Comparison of ENCODE assay signal across 10 cellular contexts in genomic region chr11:35420371-35420770, GRCh38. TPM values are rescaled to one million over a fixed set of nuclear protein-coding genes. Genes with fewer than 3 reads are reported as not detected.
A peak's percentile ranks its signal among the peaks of the same experiment; 100 is the strongest.
DNase-seq lines count a peak whose midpoint lies in the region; ATAC-seq and TF ChIP-seq lines count a peak whose summit lies in the region.
"Had no signal": no experiment of that assay in that cellular context is flagged by ENCODE, and none has a peak within 500 bp of the region (broad histone marks: within the 10 kb centered on the region; RNA-seq: fewer than 3 reads in every experiment).

No MANE protein-coding gene starts in this region.

- peak overlapping the region; percentile 66 for H3K4me3 Mint-ChIP-seq in stimulated activated naive CD8-positive, alpha-beta T cell treated with anti-CD3 and anti-CD28 coated beads, Interleukin-15, Interleukin-2, amounts not matched to agents 100 ng/mL and 50 ng/mL, for 24 hours
- H3K4me3 Mint-ChIP-seq in naive thymus-derived CD4-positive, alpha-beta T cell, result peak overlapping the region in 9 of 10 donors; percentile 29 to 89 (median 67)

- no peaks in the 10 kb centered on the region for H3K36me3 Mint-ChIP-seq in stimulated activated naive CD8-positive, alpha-beta T cell treated with anti-CD3 and anti-CD28 coated beads, Interleukin-15, Interleukin-2, amounts not matched to agents 100 ng/mL and 50 ng/mL, for 24 hours (ENCODE audit: low read depth)
- peaks cover 0 to 4% (median 0%) of the 10 kb centered on the region in 5 donors for H3K36me3 Mint-ChIP-seq in naive thymus-derived CD4-positive, alpha-beta T cell

- H3K4me1 ChIP-seq in naive thymus-derived CD4-positive, alpha-beta T cell (ENCODE audit: control insufficient read depth in 2 of 2, insufficient read depth in 2 of 2, low read length in 2 of 2), result no peaks in the 10 kb centered on the region
- H3K4me1 ChIP-seq in foreskin keratinocyte (no peaks in the 10 kb centered on the region), testis (peaks cover 4% of the 10 kb centered on the region)

- H3K27me3 Mint-ChIP-seq in stimulated activated naive CD8-positive, alpha-beta T cell treated with anti-CD3 and anti-CD28 coated beads, Interleukin-15, Interleukin-2, amounts not matched to agents 100 ng/mL and 50 ng/mL, for 24 hours, result peaks cover 80% of the 10 kb centered on the region
- H3K27me3 Mint-ChIP-seq in naive thymus-derived CD4-positive, alpha-beta T cell, result peaks cover 78 to 88% (median 80%) of the 10 kb centered on the region in 5 donors

- intact Hi-C loops in naive thymus-derived CD4-positive, alpha-beta T cell (cut with micrococcal nuclease), result no loop called here
- intact Hi-C loops in testis (cut with DNase I; ENCODE audit: low total_unique reads), result no loop called here

- no peaks in the 10 kb centered on the region for H3K9me3 ChIP-seq in naive thymus-derived CD4-positive, alpha-beta T cell (ENCODE audit: control insufficient read depth in 2 of 3, low read length in 3 of 3)
- no peaks in the 10 kb centered on the region for H3K9me3 ChIP-seq in testis

- POLR2A ChIA-PET in naive thymus-derived CD4-positive, alpha-beta T cell (lab: Charles Lee), result no interaction called here

- H3K36me3 ChIP-seq in naive thymus-derived CD4-positive, alpha-beta T cell (ENCODE audit: control insufficient read depth in 2 of 3, insufficient read depth in 3 of 3, low read length in 3 of 3), result no peaks in the 10 kb centered on the region
- H3K36me3 ChIP-seq in testis (ENCODE audit: low read depth, missing control alignments), result no peaks in the 10 kb centered on the region

- no peak for DNase-seq in stimulated activated naive CD8-positive, alpha-beta T cell treated with anti-CD3 and anti-CD28 coated beads, Interleukin-15, Interleukin-2, amounts not matched to agents 100 U/mL and 50 U/mL, for 24 hours
- no peak for DNase-seq in naive thymus-derived CD4-positive, alpha-beta T cell
- DNase-seq in GM19238 (ENCODE audit: insufficient read length, low spot score) (no peak), foreskin keratinocyte (no peak), testis (no peak)
- DNase-seq: erythroblast, MV-4-11 had no signal

- TF ChIP-seq POLR2A in testis (IDR thresholded peaks at IDR 0.05), result no peak

- peaks cover 10 to 11% of the 10 kb centered on the region in 2 donors for H3K27me3 ChIP-seq in naive thymus-derived CD4-positive, alpha-beta T cell (ENCODE audit: control insufficient read depth in 2 of 2, insufficient read depth in 2 of 2, low read length in 2 of 2)
- peaks cover 100% of the 10 kb centered on the region for H3K27me3 ChIP-seq in foreskin keratinocyte
- H3K27me3 ChIP-seq in testis, result no peaks in the 10 kb centered on the region

- TF ChIP-seq CTCF in foreskin keratinocyte (conservative IDR thresholded peaks at IDR 0.05) (no peak), testis (IDR thresholded peaks at IDR 0.05) (no peak)

- no peak overlapping the region for H3K4me3 ChIP-seq in naive thymus-derived CD4-positive, alpha-beta T cell (ENCODE audit: low read length)
- H3K4me3 ChIP-seq in testis, result peak overlapping the region in 1 of 2 donors; percentile 50

- H3K27ac ChIP-seq in cingulate gyrus (ENCODE audit: low read depth, low read length) (peak overlapping the region; percentile 60), foreskin keratinocyte (no peak overlapping the region), testis (no peak overlapping the region)
- no peak overlapping the region for H3K27ac ChIP-seq in naive thymus-derived CD4-positive, alpha-beta T cell (ENCODE audit: low read depth, low read length)

- no peaks in the 10 kb centered on the region for H3K9me3 Mint-ChIP-seq in stimulated activated naive CD8-positive, alpha-beta T cell treated with anti-CD3 and anti-CD28 coated beads, Interleukin-15, Interleukin-2, amounts not matched to agents 100 ng/mL and 50 ng/mL, for 24 hours
- H3K9me3 Mint-ChIP-seq in naive thymus-derived CD4-positive, alpha-beta T cell, result no peaks in the 10 kb centered on the region

- WGBS in testis, 2 donors, result 11 to 16% methylated on average over 14 to 17 of the region's 17 CpGs

- no peak overlapping the region for H3K27ac Mint-ChIP-seq in stimulated activated naive CD8-positive, alpha-beta T cell treated with anti-CD3 and anti-CD28 coated beads, Interleukin-15, Interleukin-2, amounts not matched to agents 100 ng/mL and 50 ng/mL, for 24 hours
- no peak overlapping the region for H3K27ac Mint-ChIP-seq in naive thymus-derived CD4-positive, alpha-beta T cell

- peaks cover 17% of the 10 kb centered on the region for H3K4me1 Mint-ChIP-seq in stimulated activated naive CD8-positive, alpha-beta T cell treated with anti-CD3 and anti-CD28 coated beads, Interleukin-15, Interleukin-2, amounts not matched to agents 100 ng/mL and 50 ng/mL, for 24 hours (ENCODE audit: low read depth)
- H3K4me1 Mint-ChIP-seq in naive thymus-derived CD4-positive, alpha-beta T cell, result peaks cover 7 to 23% (median 20%) of the 10 kb centered on the region in 7 donors

- ATAC-seq in stimulated activated naive CD8-positive, alpha-beta T cell treated with anti-CD3 and anti-CD28 coated beads, Interleukin-15, Interleukin-2, amounts not matched to agents 100 U/mL and 50 U/mL, for 24 hours, result no peak
- no peak for ATAC-seq in naive thymus-derived CD4-positive, alpha-beta T cell
- ATAC-seq in GM19324 (IDR thresholded peaks at IDR 0.05; ENCODE audit: low FRiP score, unreplicated experiment), result no peak
- no peak for ATAC-seq in foreskin keratinocyte

- CTCF ChIA-PET in naive thymus-derived CD4-positive, alpha-beta T cell (lab: Charles Lee), result no interaction called here

RNA-seq across cellular contexts. Expression of gene SLC1A2, which starts 1.0 kb away (rescaled TPM):
- total RNA-seq in naive thymus-derived CD4-positive, alpha-beta T cell, result under 1 TPM in 3 of 5 experiments, not detected in 2; 0.13 to 0.69 (median 0.24) TPM
- polyA plus RNA-seq in naive thymus-derived CD4-positive, alpha-beta T cell, result not detected
- total RNA-seq in foreskin keratinocyte (not detected in 2 replicates), testis (1 to 10 TPM in 1 of 2 donors, under 1 TPM in 1; 0.74 to 1.1 TPM)
- polyA plus RNA-seq in foreskin keratinocyte (not detected in 2 replicates), testis (ENCODE audit: insufficient read depth, low read depth, low replicate concordance) (7.5 TPM)
